20 cellular contexts compared by ENCODE assay signal in the genomic region with DNA sequence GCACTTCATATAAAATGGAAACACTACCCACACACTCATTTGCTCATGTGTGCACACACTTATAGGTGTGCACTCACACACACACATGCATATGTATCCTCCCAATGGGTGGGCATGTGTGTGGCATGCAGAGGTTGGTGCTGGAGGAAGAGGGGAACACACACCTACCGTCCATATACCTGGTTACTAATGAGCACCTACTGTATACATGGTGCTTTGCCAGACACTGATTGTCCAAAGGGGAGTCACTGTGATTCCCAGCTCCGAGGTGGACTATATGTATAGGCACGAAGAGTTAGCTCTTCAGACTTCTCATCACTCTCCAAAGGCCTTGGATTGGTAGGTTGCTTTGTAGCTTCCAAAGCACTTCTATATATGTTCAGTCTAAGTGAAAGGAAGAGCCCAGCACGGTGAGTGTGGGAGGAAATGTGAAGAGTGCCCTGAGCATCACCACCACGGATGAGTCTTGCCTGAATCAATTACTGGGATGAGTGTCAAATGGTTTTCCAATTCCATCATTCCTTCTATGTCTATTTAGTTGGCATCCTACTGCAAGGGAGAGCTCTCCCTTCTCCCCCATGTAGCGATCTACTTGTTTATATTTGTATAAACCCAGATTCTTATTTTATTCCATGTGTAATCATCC.
"Had no signal": no experiment of that assay in that cellular context is flagged by ENCODE, and none has a peak within 500 bp of the region (broad histone marks: within the 10 kb centered on the region; RNA-seq: fewer than 3 reads in every experiment).

No MANE protein-coding gene starts in this region.

- H3K27ac ChIP-seq: cardiac muscle cell, gastrocnemius medialis, parathyroid adenoma, tibial artery had no signal

- H3K79me2 ChIP-seq: parathyroid adenoma had no signal

- H3K4me3 ChIP-seq: cardiac muscle cell, gastrocnemius medialis, heart right ventricle, mucosa of descending colon, skin epidermis, tibial artery had no signal

- H3K27me3 ChIP-seq: cardiac muscle cell, gastrocnemius medialis, heart right ventricle, tibial artery had no signal

- H3K9ac ChIP-seq: parathyroid adenoma had no signal

- DNase-seq: activated CD4-positive, alpha-beta memory T cell treated with anti-CD3 and anti-CD28 coated beads for 36 hours; activated CD4-positive, alpha-beta T cell treated with anti-CD3 and anti-CD28 coated beads for 4 hours; activated CD4-positive, CD25-positive, alpha-beta regulatory T cell; activated naive CD4-positive, alpha-beta T cell treated with anti-CD3 and anti-CD28 coated beads, Interleukin-2, amount 10 ng/mL, durations not matched to agents 7 days and 5 days; activated T-cell treated with anti-CD3 and anti-CD28 coated beads, Interleukin-2, amount 50 U/mL, for 48 hours; erythroblast; gastrocnemius medialis; heart right ventricle; islet precursor cell; left cardiac atrium; mesenchymal stem cell; mucosa of descending colon; nephron progenitor cell; right cardiac atrium; stimulated activated CD4-positive, alpha-beta T cell treated with anti-CD3 and anti-CD28 coated beads, Interleukin-1b, Interleukin-23, amount 100 ng/mL, for 48 hours; stimulated activated naive CD8-positive, alpha-beta T cell treated with anti-CD3 and anti-CD28 coated beads, Interleukin-15, amount 100 ng/mL, for 72 hours had no signal

- ATAC-seq: gastrocnemius medialis; stimulated activated naive CD8-positive, alpha-beta T cell treated with anti-CD3 and anti-CD28 coated beads, Interleukin-15, amount 100 ng/mL, for 72 hours had no signal

- H3K4me1 ChIP-seq: gastrocnemius medialis had no signal

- H3K9me3 ChIP-seq: gastrocnemius medialis, mucosa of descending colon had no signal

- H3K36me3 ChIP-seq: cardiac muscle cell, gastrocnemius medialis, heart right ventricle, tibial artery had no signal
